In the genomic region with DNA sequence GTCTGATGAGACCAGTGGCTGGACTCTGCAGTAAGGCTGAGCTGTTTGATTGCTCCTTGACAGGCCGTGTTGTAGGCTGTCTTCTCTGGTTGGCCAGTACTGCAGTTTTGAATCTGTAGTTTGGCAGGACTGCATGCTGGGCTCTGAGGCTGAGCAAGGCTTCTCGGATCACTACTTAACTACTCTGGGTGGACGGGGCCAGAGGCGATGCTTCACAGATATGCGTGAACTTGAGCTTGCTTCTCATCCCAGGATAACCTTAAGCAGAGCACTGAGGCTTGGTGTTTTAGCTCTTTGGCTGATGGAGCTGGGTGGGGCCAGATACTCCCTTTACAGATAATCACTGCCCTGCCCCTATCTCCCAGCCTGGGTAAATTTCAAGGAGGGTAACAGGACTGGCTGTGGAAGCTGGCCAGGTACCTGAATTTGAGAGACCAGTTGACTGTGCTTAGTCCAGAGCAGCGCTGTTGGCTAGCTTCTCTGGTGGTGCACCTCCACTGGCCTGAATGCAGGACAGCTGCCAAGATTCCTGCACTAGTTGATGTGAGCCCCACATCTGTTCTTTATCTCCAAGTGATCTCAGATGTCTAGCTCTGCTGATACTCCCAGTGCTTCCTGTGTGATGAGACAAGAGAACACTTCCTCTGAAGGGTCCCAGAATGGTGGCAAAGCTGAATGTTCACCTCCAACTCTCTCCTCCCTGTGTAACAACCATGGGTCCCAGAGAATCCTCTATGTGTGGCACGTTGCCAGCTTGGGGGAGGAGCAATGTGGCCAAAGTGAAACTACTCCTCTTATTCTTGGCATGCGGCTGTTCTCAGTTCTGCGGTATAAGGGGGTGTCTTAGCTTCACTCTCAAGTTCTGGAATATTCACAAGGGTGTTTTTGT, we compare ENCODE assay signal across 8 cellular contexts. TPM values are rescaled to one million over a fixed set of nuclear protein-coding genes. Genes with fewer than 3 reads are reported as not detected.
DNase-seq lines count a peak whose midpoint lies in the region; ATAC-seq and TF ChIP-seq lines count a peak whose summit lies in the region.

No MANE protein-coding gene starts in this region.

- no peak overlapping the region for H3K4me2 ChIP-seq in neural progenitor cell

- H3K4me1 ChIP-seq in tibial nerve = peaks cover 0 to 48% (median 11%) of the 10 kb centered on the region in 4 donors
- H3K4me1 ChIP-seq in neural progenitor cell = no peaks in the 10 kb centered on the region

- H3K27me3 ChIP-seq in tibial nerve (no peaks in the 10 kb centered on the region), neural progenitor cell (no peaks in the 10 kb centered on the region)

- no peaks in the 10 kb centered on the region for H3F3A ChIP-seq in neural progenitor cell (ENCODE audit: low read depth)

- H3K27me3 Mint-ChIP-seq in osteocyte (ENCODE audit: unreplicated experiment) (no peaks in the 10 kb centered on the region), neural progenitor cell (ENCODE audit: insufficient read depth, low read depth) (no peaks in the 10 kb centered on the region)

- TF ChIP-seq POLR2A in NB4 (IDR thresholded peaks at IDR 0.05; ENCODE audit: extremely low read depth, insufficient read length) (no peak), tibial nerve (IDR thresholded peaks at IDR 0.05) (no peak)

- H4K20me1 ChIP-seq in neural progenitor cell (ENCODE audit: low read depth) = no peaks in the 10 kb centered on the region

- peaks cover 2% of the 10 kb centered on the region for H3K36me3 Mint-ChIP-seq in osteocyte (ENCODE audit: unreplicated experiment)
- H3K36me3 Mint-ChIP-seq in neural progenitor cell = no peaks in the 10 kb centered on the region

- H3K79me2 ChIP-seq in neural progenitor cell (ENCODE audit: low read depth) = no peaks in the 10 kb centered on the region

- no peak overlapping the region for H2AFZ ChIP-seq in neural progenitor cell (replicated peaks)

- H3K27ac ChIP-seq in tibial nerve (peak overlapping the region; percentile 25 to 85 (median 56)), neural progenitor cell (no peak overlapping the region)

- H3K9me3 Mint-ChIP-seq in osteocyte (ENCODE audit: unreplicated experiment) = peaks cover 25% of the 10 kb centered on the region
- H3K9me3 Mint-ChIP-seq in neural progenitor cell = peaks cover 15% of the 10 kb centered on the region

- no peak for TF ChIP-seq CTCF in NB4 (IDR thresholded peaks at IDR 0.05; ENCODE audit: low read depth, low read length)
- TF ChIP-seq CTCF in osteocyte (IDR thresholded peaks at IDR 0.05) = no peak
- TF ChIP-seq CTCF in tibial nerve (IDR thresholded peaks at IDR 0.05) = no peak
- no peak for TF ChIP-seq CTCF in neural progenitor cell (IDR thresholded peaks at IDR 0.05)

- peak in 1 of 2 donors; percentile 49 for TF ChIP-seq EP300 in tibial nerve (IDR thresholded peaks at IDR 0.05)

- H3K9me3 ChIP-seq in tibial nerve (peaks cover 0 to 25% (median 4%) of the 10 kb centered on the region in 4 donors), neural progenitor cell (ENCODE audit: low read depth) (no peaks in the 10 kb centered on the region)

- peak; percentile 39 for ATAC-seq in GM21367 (IDR thresholded peaks at IDR 0.05; ENCODE audit: unreplicated experiment)

- H3K4me3 ChIP-seq in NB4 (ENCODE audit: low read depth, low read length) (no peak overlapping the region), tibial nerve (peak overlapping the region; percentile 13 to 46 (median 18)), neural progenitor cell (no peak overlapping the region)

- WGBS in tibial nerve, 2 donors = 19 to 28% methylated on average over 9 of the region's 9 CpGs

- peak overlapping the region; percentile 73 for H3K27ac Mint-ChIP-seq in osteocyte (ENCODE audit: unreplicated experiment)
- H3K27ac Mint-ChIP-seq in neural progenitor cell = no peak overlapping the region

- H3K9ac ChIP-seq in neural progenitor cell = no peak overlapping the region

- H3K4me3 Mint-ChIP-seq in osteocyte (ENCODE audit: unreplicated experiment) (peak overlapping the region; percentile 54), neural progenitor cell (no peak overlapping the region)

- H3K36me3 ChIP-seq in tibial nerve (no peaks in the 10 kb centered on the region), neural progenitor cell (no peaks in the 10 kb centered on the region)

- peak; percentile 40 for DNase-seq in NB4 (ENCODE audit: low read depth)
- peak; percentile 35 for DNase-seq in activated T-cell treated with anti-CD3 and anti-CD28 coated beads for 24 hours (ENCODE audit: low read depth)
- DNase-seq in fibroblast of gingiva (ENCODE audit: low read depth) = peak; percentile 39
- DNase-seq in osteocyte (ENCODE audit: extremely low spot score, unreplicated experiment) = no peak
- DNase-seq in tibial nerve (ENCODE audit: low spot score in 2 of 2) = peak; percentile 71 to 81
- DNase-seq in ecto neural progenitor cell (ENCODE audit: low spot score) = no peak
- no peak for DNase-seq in neural progenitor cell (ENCODE audit: low spot score)

- peaks cover 12% of the 10 kb centered on the region for H3K4me1 Mint-ChIP-seq in osteocyte (ENCODE audit: unreplicated experiment)
- no peaks in the 10 kb centered on the region for H3K4me1 Mint-ChIP-seq in neural progenitor cell

RNA-seq across cellular contexts. Expression of gene RPL39L, which starts 37.9 kb away (rescaled TPM):
- 16.6 and 19.5 TPM in 2 replicates for total RNA-seq in osteocyte
- 10 to 100 TPM in 2 of 4 donors, 1 to 10 TPM in 2; 1.4 to 15.0 (median 10.7) TPM for total RNA-seq in tibial nerve
- 49.1 and 52.3 TPM in 2 replicates for total RNA-seq in neural progenitor cell (ENCODE audit: low replicate concordance)

Comparison
In these comparisons a context has a peak if more than half of its experiments do, and no peak if none do; other contexts are left out.
1. DNase-seq: peak in NB4 (single experiment), activated T-cell treated with anti-CD3 and anti-CD28 coated beads for 24 hours (single experiment), fibroblast of gingiva (single experiment) and tibial nerve (2 of 2); none in osteocyte (single experiment), ecto neural progenitor cell (single experiment) and neural progenitor cell (single experiment).
2. H3K4me3 ChIP-seq: peak in tibial nerve (4 of 4); none in NB4 (single experiment) and neural progenitor cell (single experiment).